In genomic region chr6:128508588-128509296, GRCh38 we compare ENCODE assay signal across 1 cellular context.
TF ChIP-seq lines count a peak whose summit lies in the region.

No MANE protein-coding gene starts in this region.

TF ChIP-seq in HepG2, 621 proteins besides CTCF, POLR2A, EP300 and RAD21 (continued from another document and continues in another):
- TF ChIP-seq DBP (CRISPR knock-in tag; IDR thresholded peaks at IDR 0.05; ENCODE audit: not compliant biosample characterization) = no peak
- TF ChIP-seq ZFP37 (CRISPR knock-in tag; IDR thresholded peaks at IDR 0.05; ENCODE audit: borderline replicate concordance) = no peak
- TF ChIP-seq SRSF4 (IDR thresholded peaks at IDR 0.05; ENCODE audit: low read depth, low read length, poor library complexity, severe bottlenecking) = no peak
- no peak for TF ChIP-seq REPIN1 (CRISPR knock-in tag; IDR thresholded peaks at IDR 0.05; ENCODE audit: borderline replicate concordance, low read depth)
- TF ChIP-seq GPBP1L1 (CRISPR knock-in tag; IDR thresholded peaks at IDR 0.05) = no peak
- TF ChIP-seq DNMT1 (CRISPR knock-in tag; IDR thresholded peaks at IDR 0.05) = no peak
- 0 out of 2 replicates have a peak, but pooled peaks have one; percentile 27 for TF ChIP-seq MAX (IDR thresholded peaks at IDR 0.05)
- TF ChIP-seq HMGXB3 (CRISPR knock-in tag; IDR thresholded peaks at IDR 0.05; ENCODE audit: borderline replicate concordance) = no peak
- TF ChIP-seq ZNF713 (CRISPR knock-in tag; IDR thresholded peaks at IDR 0.05) = 0 out of 2 replicates have a peak, but pooled peaks have one; percentile 45
- TF ChIP-seq HDAC2 (CRISPR knock-in tag; IDR thresholded peaks at IDR 0.05) = peak; percentile 48; the same call in 1 of the 2 replicates
- no peak for TF ChIP-seq ZBTB2 (CRISPR knock-in tag; IDR thresholded peaks at IDR 0.05; ENCODE audit: low read depth)
- peak; percentile 70; the same call in 1 of the 2 replicates for TF ChIP-seq HOMEZ (CRISPR knock-in tag; IDR thresholded peaks at IDR 0.05; ENCODE audit: low read depth)
- no peak for TF ChIP-seq ZNF570 (CRISPR knock-in tag; IDR thresholded peaks at IDR 0.05; ENCODE audit: borderline replicate concordance)
- no peak for TF ChIP-seq BRCA1 (CRISPR knock-in tag; IDR thresholded peaks at IDR 0.05)
- peak; percentile 66 for TF ChIP-seq SALL1 (CRISPR knock-in tag; IDR thresholded peaks at IDR 0.05)
- TF ChIP-seq ZSCAN29 (CRISPR knock-in tag; conservative IDR thresholded peaks at IDR 0.05) = 0 out of 2 replicates have a peak, but pooled peaks have one; percentile 53
- no peak for TF ChIP-seq CENPX (CRISPR knock-in tag; IDR thresholded peaks at IDR 0.05)
- TF ChIP-seq TIGD3 (CRISPR knock-in tag; IDR thresholded peaks at IDR 0.05; ENCODE audit: borderline replicate concordance) = no peak
- peak; percentile 59; the same call in 1 of the 2 replicates for TF ChIP-seq ZBTB7B (CRISPR knock-in tag; IDR thresholded peaks at IDR 0.05)
- peak; percentile 37; the same call in 1 of the 2 replicates for TF ChIP-seq BHLHE40 (IDR thresholded peaks at IDR 0.05; ENCODE audit: low read length)
- no peak for TF ChIP-seq HOXA7 (CRISPR knock-in tag; IDR thresholded peaks at IDR 0.05)
- TF ChIP-seq ZNF841 (CRISPR knock-in tag; IDR thresholded peaks at IDR 0.05; ENCODE audit: borderline replicate concordance) = no peak
- TF ChIP-seq ARID5B (CRISPR knock-in tag; IDR thresholded peaks at IDR 0.05) = peak; percentile 87
- peak; percentile 74; the same call in 1 of the 2 replicates for TF ChIP-seq KAT8 (CRISPR knock-in tag; IDR thresholded peaks at IDR 0.05)
- no peak for TF ChIP-seq ZNF275 (CRISPR knock-in tag; IDR thresholded peaks at IDR 0.05; ENCODE audit: borderline replicate concordance)
- TF ChIP-seq EEA1 (CRISPR knock-in tag; IDR thresholded peaks at IDR 0.05; ENCODE audit: borderline replicate concordance) = no peak
- TF ChIP-seq ZNF780A (CRISPR knock-in tag; IDR thresholded peaks at IDR 0.05) = no peak
- TF ChIP-seq KLF15 (CRISPR knock-in tag; IDR thresholded peaks at IDR 0.05; ENCODE audit: borderline replicate concordance) = no peak
